In the genomic region with DNA sequence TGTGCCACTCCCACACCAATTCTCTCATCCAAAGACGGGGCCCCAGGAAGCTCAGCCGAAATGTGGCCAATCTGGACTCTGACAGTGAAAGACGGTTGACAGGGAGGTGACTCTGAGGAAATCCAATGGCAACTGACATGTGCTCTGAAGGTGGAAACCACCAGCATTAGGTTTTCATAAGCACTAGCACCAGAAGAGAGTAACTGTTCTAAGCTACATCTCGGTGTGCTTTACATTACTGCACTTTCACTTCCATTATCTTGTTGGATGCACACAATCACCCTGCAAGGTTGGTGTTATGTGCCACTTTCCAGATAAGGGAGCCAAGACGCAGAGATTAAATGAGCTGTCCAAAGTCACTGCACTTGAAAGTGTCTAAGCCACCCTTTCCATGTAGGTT, we compare ENCODE assay signal across 18 cellular contexts. TPM values are rescaled to one million over a fixed set of nuclear protein-coding genes. Genes with fewer than 3 reads are reported as not detected.
A peak's percentile ranks its signal among the peaks of the same experiment; 100 is the strongest.
DNase-seq lines count a peak whose midpoint lies in the region; ATAC-seq, FAIRE-seq and TF ChIP-seq lines count a peak whose summit lies in the region.
"Had no signal": no experiment of that assay in that cellular context is flagged by ENCODE, and none has a peak within 500 bp of the region (broad histone marks: within the 10 kb centered on the region; RNA-seq: fewer than 3 reads in every experiment).

No MANE protein-coding gene starts in this region.

- H3K4me2 ChIP-seq in K562 (ENCODE audit: insufficient read depth, low read length): no peak overlapping the region
- H3K4me2 ChIP-seq: BLaER1 had no signal

- TF ChIP-seq RAD21 in K562 (CRISPR knock-in tag; conservative IDR thresholded peaks at IDR 0.05 in 1 of 2, IDR thresholded peaks at IDR 0.05 in 1 of 2): no peak

- H2AFZ ChIP-seq in K562 (ENCODE audit: low read depth, low read length): no peak overlapping the region

- DNase-seq in GM13977 (ENCODE audit: low spot score) (peak; percentile 25), GM19239 (ENCODE audit: insufficient read length, low spot score) (no peak), NOMO-1 treated with dmso at 0.1 percent for 144 hours (lab: John Stamatoyannopoulos, UW; ENCODE audit: unreplicated experiment) (peak; percentile 51), K562 (ENCODE audit: extremely low read depth in 1 of 4, low spot score in 3 of 4) (no peak), heart left ventricle (no peak), NCI-H1436 treated with DMSO at 0.1 percent for 48 hours (lab: John Stamatoyannopoulos, UW) (no peak)
- DNase-seq: activated CD8-positive, alpha-beta memory T cell treated with anti-CD3 and anti-CD28 coated beads, Interleukin-2, amount 50 U/mL, for 4 hours; adrenal gland; DMS153; foreskin keratinocyte; GOT3; NCI-H1092 treated with DMSO at 0.1 percent for 48 hours; NCI-H2171; stimulated activated CD4-positive, alpha-beta T cell treated with anti-CD3 and anti-CD28 coated beads, Interleukin-15, amount 100 ng/mL, for 24 hours had no signal

- H3K27me3 ChIP-seq in K562 (ENCODE audit: control insufficient read depth in 2 of 2, insufficient read depth in 2 of 2, low read length in 2 of 2) (peaks cover 0 to 12% of the 10 kb centered on the region in 2 experiments; a peak in 1 of 5 replicates), heart left ventricle (peaks cover 0 to 5% (median 0%) of the 10 kb centered on the region in 9 donors)
- H3K27me3 ChIP-seq: adrenal gland, BLaER1, suprapubic skin had no signal

- TF ChIP-seq CTCF in GM13977 (IDR thresholded peaks at IDR 0.05; ENCODE audit: extremely low read depth, insufficient read depth, missing control alignments): no peak
- TF ChIP-seq CTCF in K562 (IDR thresholded peaks at IDR 0.05 in 2 of 3, conservative IDR thresholded peaks at IDR 0.05 in 1 of 3; ENCODE audit: insufficient read depth in 2 of 3, low read depth in 1 of 3, low read length in 3 of 3): no peak
- TF ChIP-seq CTCF in heart left ventricle (IDR thresholded peaks at IDR 0.05): no peak

- WGBS in K562 (ENCODE audit: insufficient coverage, low coverage, missing lambda C conversion rate): 3% methylated on average over 5 of the region's 5 CpGs
- WGBS in heart left ventricle, 4 donors: 49 to 70% (median 58%) methylated on average over 5 of the region's 5 CpGs

- H3K4me1 ChIP-seq in K562 (replicated peaks in 1 of 2; ENCODE audit: control insufficient read depth in 2 of 2, insufficient read depth in 2 of 2, low read length in 2 of 2): no peaks in the 10 kb centered on the region
- peaks cover 0 to 8% (median 0%) of the 10 kb centered on the region in 12 donors for H3K4me1 ChIP-seq in heart left ventricle
- H3K4me1 ChIP-seq: adrenal gland, foreskin keratinocyte, suprapubic skin had no signal

- no peaks in the 10 kb centered on the region for H4K20me1 ChIP-seq in K562 (replicated peaks; ENCODE audit: control insufficient read depth, insufficient read depth, low read length)
- H4K20me1 ChIP-seq: BLaER1 had no signal

- FAIRE-seq in GM19239 (lab: Jason Lieb, UNC) (peak; percentile 42), K562 (lab: Jason Lieb, UNC) (no peak)

- intact Hi-C loops in K562 (cut with micrococcal nuclease): no loop called here
- intact Hi-C loops in heart left ventricle (cut with DNase I): no loop called here

- in situ Hi-C loops in GM13977 (cut with MboI; ENCODE audit: low pct_unique_long_range_greater_than_20kb, low sequenced_read_pairs, unreplicated experiment) (no loop called here), K562 (cut with MboI) (no loop called here)

- H3K9ac ChIP-seq in K562 (ENCODE audit: insufficient read depth in 1 of 2, low read depth in 2 of 2, low read length in 2 of 2): no peak overlapping the region
- H3K9ac ChIP-seq: BLaER1 had no signal

- CTCF ChIA-PET in K562 (lab: Yijun Ruan, JAX; ENCODE audit: low intra/inter-chr PET ratio): no interaction called here

- no peaks in the 10 kb centered on the region for H3K9me1 ChIP-seq in K562 (ENCODE audit: control insufficient read depth, insufficient read depth, low read length)

- TF ChIP-seq POLR2A in K562 (conservative IDR thresholded peaks at IDR 0.05) (no peak), heart left ventricle (IDR thresholded peaks at IDR 0.05) (no peak)

- no peak for ATAC-seq in K562
- no peak for ATAC-seq in heart left ventricle
- ATAC-seq in HG03565 (IDR thresholded peaks at IDR 0.05; ENCODE audit: unreplicated experiment): no peak
- no peak for ATAC-seq in GM18870 (IDR thresholded peaks at IDR 0.05; ENCODE audit: unreplicated experiment)
- ATAC-seq: foreskin keratinocyte had no signal

- POLR2A ChIA-PET in K562 (lab: Yijun Ruan, JAX): no interaction called here

- TF ChIP-seq EP300 in K562 (IDR thresholded peaks at IDR 0.05; ENCODE audit: low read length): no peak

- H3K9me3 ChIP-seq in K562 (replicated peaks; ENCODE audit: control insufficient read depth, insufficient read depth, low read depth, low read length): no peaks in the 10 kb centered on the region
- H3K9me3 ChIP-seq in heart left ventricle: peaks cover 0 to 6% (median 0%) of the 10 kb centered on the region in 12 donors
- H3K9me3 ChIP-seq: adrenal gland had no signal

- no TSS peak for BruUV-seq in K562 (replicated peaks; lab: Mats Ljungman, UMichigan)

- no peak overlapping the region for H3K4me3 ChIP-seq in K562
- H3K4me3 ChIP-seq in heart left ventricle: no peak overlapping the region
- H3K4me3 ChIP-seq: adrenal gland, BLaER1, suprapubic skin had no signal

- no peaks in the 10 kb centered on the region for H3K79me2 ChIP-seq in K562 (ENCODE audit: control insufficient read depth, insufficient read depth, low read length)

- H3K27ac ChIP-seq in K562 (ENCODE audit: extremely low read depth, low read depth, low read length): no peak overlapping the region
- H3K27ac ChIP-seq in heart left ventricle: no peak overlapping the region
- H3K27ac ChIP-seq: adrenal gland, BLaER1, foreskin keratinocyte, suprapubic skin had no signal

- H3K36me3 ChIP-seq in K562 (ENCODE audit: control insufficient read depth, insufficient read depth, low read length) (no peaks in the 10 kb centered on the region), heart left ventricle (no peaks in the 10 kb centered on the region)
- H3K36me3 ChIP-seq: adrenal gland, BLaER1, suprapubic skin had no signal

TF ChIP-seq in K562, 482 proteins besides CTCF, POLR2A, EP300 and RAD21:
- TF ChIP-seq CBFA2T2 (conservative IDR thresholded peaks at IDR 0.05) (0 out of 2 replicates have a peak, but pooled peaks have one; percentile 8), BDP1 (IDR thresholded peaks at IDR 0.05; ENCODE audit: insufficient read depth, insufficient read length) (no peak)

RNA-seq across cellular contexts. Expression of gene RUBCNL, which starts 53.0 kb away (rescaled TPM):
- total RNA-seq in K562 (2011; cell fraction: chromatin; rRNA removed; ENCODE audit: low replicate concordance): not detected in 2 replicates
- total RNA-seq in K562 (2011; cell fraction: nucleolus; rRNA removed): not detected in 2 replicates
- total RNA-seq in K562 (2011; cell fraction: nucleoplasm; rRNA removed): not detected in 2 replicates
- total RNA-seq in K562 (2014; rRNA removed) (0.20 TPM in 1 of 2 replicates, not detected in the other), K562 (2014; rRNA removed; fragmentation: Illumina TruSeq; extraction: Trizol) (0.04 and 0.16 TPM in 2 replicates), K562 (2015; rRNA removed; fragmentation: Illumina TruSeq; extraction: Trizol) (0.25 and 0.26 TPM in 2 replicates), K562 (2021) (0.35 and 0.45 TPM in 2 replicates), heart left ventricle (1 to 10 TPM in 2 of 9 donors, under 1 TPM in 6, not detected in 1; 0.25 to 5.9 (median 0.51) TPM)
- polyA plus RNA-seq in K562 (2011; rRNA removed) (not detected in 2 replicates), K562 (2014; fragmentation: Illumina TruSeq; extraction: Trizol) (0.08 and 0.15 TPM in 2 replicates), K562 (2014; fragmentation: Nextera tagmentation; extraction: Ambion mirVana) (under 1 TPM; 0.08 TPM), K562 (2014; rRNA removed) (0.18 TPM in 1 of 2 replicates, not detected in the other), heart left ventricle (under 1 TPM; 0.29 to 0.42 TPM)
- not detected in 2 replicates for polyA plus RNA-seq in K562 (2011; cell fraction: cytosol; rRNA removed)
- not detected in 2 replicates for polyA plus RNA-seq in K562 (2011; cell fraction: nucleus; rRNA removed)
- polyA plus RNA-seq in K562 (2012): 0.10 and 0.78 TPM in 2 replicates
- polyA minus RNA-seq in K562 (2011; rRNA and poly(A)+ RNA removed): not detected in 2 replicates
- not detected in 2 replicates for polyA minus RNA-seq in K562 (2011; cell fraction: cytosol; rRNA and poly(A)+ RNA removed)
- polyA minus RNA-seq in K562 (2011; cell fraction: nucleus; rRNA and poly(A)+ RNA removed): not detected in 2 replicates
- total RNA-seq: foreskin keratinocyte had no signal

Comparison
In these comparisons a context has a peak if more than half of its experiments do, and no peak if none do; other contexts are left out.
1. DNase-seq: peak in GM13977 (single experiment) and NOMO-1 treated with dmso at 0.1 percent for 144 hours (single experiment); none in GM19239 (single experiment), K562 (0 of 4), heart left ventricle (0 of 5) and NCI-H1436 treated with DMSO at 0.1 percent for 48 hours (single experiment).